ENCODE assay signal across 13 cellular contexts in genomic region chr12:112389228-112389627, GRCh38. TPM values are rescaled to one million over a fixed set of nuclear protein-coding genes. Genes with fewer than 3 reads are reported as not detected.
DNase-seq lines count a peak whose midpoint lies in the region; ATAC-seq lines count a peak whose summit lies in the region.
"Had no signal": no experiment of that assay in that cellular context is flagged by ENCODE, and none has a peak within 500 bp of the region (broad histone marks: within the 10 kb centered on the region; RNA-seq: fewer than 3 reads in every experiment).

No MANE protein-coding gene starts in this region.

- peaks cover 14% of the 10 kb centered on the region for H3K27me3 Mint-ChIP-seq in activated T-cell treated with anti-CD3 and anti-CD28 coated beads, Interleukin-2, amount 50 U/mL, for 72 hours (ENCODE audit: low read depth)
- peaks cover 3% of the 10 kb centered on the region for H3K27me3 Mint-ChIP-seq in activated T-cell treated with anti-CD3 and anti-CD28 coated beads, Interleukin-2, amount 50 U/mL, for 4 hours (ENCODE audit: low read depth)
- no peaks in the 10 kb centered on the region for H3K27me3 Mint-ChIP-seq in central memory CD8-positive, alpha-beta T cell
- no peaks in the 10 kb centered on the region for H3K27me3 Mint-ChIP-seq in stimulated activated naive B cell treated with anti-CD40 and anti-IgM and Interleukin-4, amounts not matched to agents 10 μg/mL and 1 μg/mL and 100 μg/mL, for 72 hours
- peaks cover 12% of the 10 kb centered on the region for H3K27me3 Mint-ChIP-seq in activated naive CD8-positive, alpha-beta T cell treated with anti-CD3 and anti-CD28 coated beads for 36 hours
- H3K27me3 Mint-ChIP-seq: CD4-positive, alpha-beta T cell had no signal

- no peak for ATAC-seq in activated T-cell treated with anti-CD3 and anti-CD28 coated beads, Interleukin-2, amount 50 U/mL, for 72 hours (replicated peaks in 1 of 2)
- no peak for ATAC-seq in activated T-cell treated with anti-CD3 and anti-CD28 coated beads, Interleukin-2, amount 50 U/mL, for 4 hours
- no peak for ATAC-seq in central memory CD8-positive, alpha-beta T cell (replicated peaks; ENCODE audit: extremely low read depth, poor library complexity, severe bottlenecking)
- ATAC-seq in stimulated activated naive B cell treated with anti-CD40 and anti-IgM and Interleukin-4, amounts not matched to agents 10 μg/mL and 1 μg/mL and 100 μg/mL, for 72 hours (replicated peaks): no peak
- ATAC-seq: HepG2 had no signal

- H3K36me3 Mint-ChIP-seq in activated T-cell treated with anti-CD3 and anti-CD28 coated beads, Interleukin-2, amount 50 U/mL, for 72 hours (ENCODE audit: insufficient read depth in 2 of 2): no peaks in the 10 kb centered on the region
- H3K36me3 Mint-ChIP-seq in activated T-cell treated with anti-CD3 and anti-CD28 coated beads, Interleukin-2, amount 50 U/mL, for 4 hours (ENCODE audit: insufficient read depth): no peaks in the 10 kb centered on the region
- peaks cover 3% of the 10 kb centered on the region for H3K36me3 Mint-ChIP-seq in central memory CD8-positive, alpha-beta T cell (ENCODE audit: insufficient read depth)
- H3K36me3 Mint-ChIP-seq in stimulated activated naive B cell treated with anti-CD40 and anti-IgM and Interleukin-4, amounts not matched to agents 10 μg/mL and 1 μg/mL and 100 μg/mL, for 72 hours: no peaks in the 10 kb centered on the region
- no peaks in the 10 kb centered on the region for H3K36me3 Mint-ChIP-seq in activated naive CD8-positive, alpha-beta T cell treated with anti-CD3 and anti-CD28 coated beads for 36 hours

- DNase-seq in activated T-cell treated with anti-CD3 and anti-CD28 coated beads, Interleukin-2, amount 50 U/mL, for 72 hours: no peak
- DNase-seq in activated T-cell treated with anti-CD3 and anti-CD28 coated beads, Interleukin-2, amount 50 U/mL, for 4 hours: no peak
- peak; percentile 24 for DNase-seq in M059J (ENCODE audit: low read depth)
- DNase-seq in central memory CD8-positive, alpha-beta T cell (ENCODE audit: low spot score in 2 of 2): no peak
- no peak for DNase-seq in stimulated activated naive B cell treated with anti-CD40 and anti-IgM and Interleukin-4, amounts not matched to agents 10 μg/mL and 1 μg/mL and 100 μg/mL, for 72 hours
- no peak for DNase-seq in NCI-H1092 (lab: John Stamatoyannopoulos, UW)
- no peak for DNase-seq in activated naive CD8-positive, alpha-beta T cell treated with anti-CD3 and anti-CD28 coated beads for 36 hours
- DNase-seq: ACHN; BE2C; Caco-2; CD4-positive, alpha-beta T cell; H9 had no signal

- peak overlapping the region; percentile 22 for H3K27ac Mint-ChIP-seq in activated T-cell treated with anti-CD3 and anti-CD28 coated beads, Interleukin-2, amount 50 U/mL, for 72 hours
- H3K27ac Mint-ChIP-seq in central memory CD8-positive, alpha-beta T cell (ENCODE audit: low read depth): peak overlapping the region; percentile 32
- peak overlapping the region; percentile 34 for H3K27ac Mint-ChIP-seq in stimulated activated naive B cell treated with anti-CD40 and anti-IgM and Interleukin-4, amounts not matched to agents 10 μg/mL and 1 μg/mL and 100 μg/mL, for 72 hours
- no peak overlapping the region for H3K27ac Mint-ChIP-seq in activated naive CD8-positive, alpha-beta T cell treated with anti-CD3 and anti-CD28 coated beads for 36 hours
- H3K27ac Mint-ChIP-seq: CD4-positive, alpha-beta T cell; H9 had no signal

- H3K4me3 Mint-ChIP-seq in activated T-cell treated with anti-CD3 and anti-CD28 coated beads, Interleukin-2, amount 50 U/mL, for 72 hours: no peak overlapping the region
- no peak overlapping the region for H3K4me3 Mint-ChIP-seq in activated T-cell treated with anti-CD3 and anti-CD28 coated beads, Interleukin-2, amount 50 U/mL, for 4 hours
- no peak overlapping the region for H3K4me3 Mint-ChIP-seq in central memory CD8-positive, alpha-beta T cell
- H3K4me3 Mint-ChIP-seq in stimulated activated naive B cell treated with anti-CD40 and anti-IgM and Interleukin-4, amounts not matched to agents 10 μg/mL and 1 μg/mL and 100 μg/mL, for 72 hours: no peak overlapping the region
- H3K4me3 Mint-ChIP-seq in activated naive CD8-positive, alpha-beta T cell treated with anti-CD3 and anti-CD28 coated beads for 36 hours: no peak overlapping the region
- H3K4me3 Mint-ChIP-seq: CD4-positive, alpha-beta T cell; H9 had no signal

- peaks cover 17% of the 10 kb centered on the region for H3K4me1 Mint-ChIP-seq in activated T-cell treated with anti-CD3 and anti-CD28 coated beads, Interleukin-2, amount 50 U/mL, for 72 hours (ENCODE audit: low read depth)
- H3K4me1 Mint-ChIP-seq in activated T-cell treated with anti-CD3 and anti-CD28 coated beads, Interleukin-2, amount 50 U/mL, for 4 hours (ENCODE audit: low read depth): peaks cover 11% of the 10 kb centered on the region
- H3K4me1 Mint-ChIP-seq in central memory CD8-positive, alpha-beta T cell: peaks cover 7% of the 10 kb centered on the region
- peaks cover 8 to 11% of the 10 kb centered on the region in 2 donors for H3K4me1 Mint-ChIP-seq in stimulated activated naive B cell treated with anti-CD40 and anti-IgM and Interleukin-4, amounts not matched to agents 10 μg/mL and 1 μg/mL and 100 μg/mL, for 72 hours
- peaks cover 10% of the 10 kb centered on the region for H3K4me1 Mint-ChIP-seq in activated naive CD8-positive, alpha-beta T cell treated with anti-CD3 and anti-CD28 coated beads for 36 hours

- H3K9me3 Mint-ChIP-seq in activated T-cell treated with anti-CD3 and anti-CD28 coated beads, Interleukin-2, amount 50 U/mL, for 72 hours: no peaks in the 10 kb centered on the region
- H3K9me3 Mint-ChIP-seq in activated T-cell treated with anti-CD3 and anti-CD28 coated beads, Interleukin-2, amount 50 U/mL, for 4 hours: no peaks in the 10 kb centered on the region
- no peaks in the 10 kb centered on the region for H3K9me3 Mint-ChIP-seq in central memory CD8-positive, alpha-beta T cell
- H3K9me3 Mint-ChIP-seq in stimulated activated naive B cell treated with anti-CD40 and anti-IgM and Interleukin-4, amounts not matched to agents 10 μg/mL and 1 μg/mL and 100 μg/mL, for 72 hours: no peaks in the 10 kb centered on the region
- H3K9me3 Mint-ChIP-seq in activated naive CD8-positive, alpha-beta T cell treated with anti-CD3 and anti-CD28 coated beads for 36 hours: no peaks in the 10 kb centered on the region
- H3K9me3 Mint-ChIP-seq: CD4-positive, alpha-beta T cell; H9 had no signal

RNA-seq across cellular contexts. Expression of gene HECTD4, which starts 7.0 kb away (rescaled TPM):
- 10 to 100 TPM; 39.6 to 43.3 TPM for total RNA-seq in activated T-cell treated with anti-CD3 and anti-CD28 coated beads, Interleukin-2, amount 50 U/mL, for 72 hours
- total RNA-seq in activated T-cell treated with anti-CD3 and anti-CD28 coated beads, Interleukin-2, amount 50 U/mL, for 4 hours: 10 to 100 TPM; 17.4 to 22.4 (median 19.0) TPM
- 3.5 and 13.8 TPM in 2 replicates for total RNA-seq in M059J (2014; rRNA removed; shearing (Covaris generic))
- 10 to 100 TPM; 15.8 to 17.8 TPM for total RNA-seq in activated naive CD8-positive, alpha-beta T cell treated with anti-CD3 and anti-CD28 coated beads for 36 hours

RNA-seq across cellular contexts. Expression of gene RPL6, which starts 20.2 kb away (rescaled TPM):
- 1,000 to 10,000 TPM; 1,335 to 1,400 TPM for total RNA-seq in activated T-cell treated with anti-CD3 and anti-CD28 coated beads, Interleukin-2, amount 50 U/mL, for 72 hours
- 1,000 to 10,000 TPM; 2,303 to 2,443 (median 2,407) TPM for total RNA-seq in activated T-cell treated with anti-CD3 and anti-CD28 coated beads, Interleukin-2, amount 50 U/mL, for 4 hours
- total RNA-seq in M059J (2014; rRNA removed; shearing (Covaris generic)): 1,212 and 1,298 TPM in 2 replicates
- 1,000 to 10,000 TPM; 2,009 to 2,101 TPM for total RNA-seq in activated naive CD8-positive, alpha-beta T cell treated with anti-CD3 and anti-CD28 coated beads for 36 hours

RNA-seq across cellular contexts. Expression of gene PTPN11, which starts 29.5 kb away (rescaled TPM):
- total RNA-seq in activated T-cell treated with anti-CD3 and anti-CD28 coated beads, Interleukin-2, amount 50 U/mL, for 72 hours: 10 to 100 TPM; 92.4 to 93.7 TPM
- total RNA-seq in activated T-cell treated with anti-CD3 and anti-CD28 coated beads, Interleukin-2, amount 50 U/mL, for 4 hours: 100 to 1,000 TPM; 181 to 200 (median 199) TPM
- 39.1 and 49.9 TPM in 2 replicates for total RNA-seq in M059J (2014; rRNA removed; shearing (Covaris generic))
- 100 to 1,000 TPM; 172 to 175 TPM for total RNA-seq in activated naive CD8-positive, alpha-beta T cell treated with anti-CD3 and anti-CD28 coated beads for 36 hours
